ENCODE assay signal across 12 cellular contexts in genomic region chr11:126431401-126432064, GRCh38.
DNase-seq lines count a peak whose midpoint lies in the region; ATAC-seq and TF ChIP-seq lines count a peak whose summit lies in the region.
"Had no signal": no experiment of that assay in that cellular context is flagged by ENCODE, and none has a peak within 500 bp of the region (broad histone marks: within the 10 kb centered on the region; RNA-seq: fewer than 3 reads in every experiment).

No MANE protein-coding gene starts in this region.

- intact Hi-C loops in CD8-positive, alpha-beta T cell (cut with DNase I, micrococcal nuclease): no loop called here

- no peak for TF ChIP-seq EP300 in tibial nerve (IDR thresholded peaks at IDR 0.05)

- H3K9me3 Mint-ChIP-seq in chondrocyte (ENCODE audit: low read depth): no peaks in the 10 kb centered on the region
- H3K9me3 Mint-ChIP-seq in CD8-positive, alpha-beta T cell: no peaks in the 10 kb centered on the region
- H3K9me3 Mint-ChIP-seq: T-helper 2 cell treated with Interferon-gamma antibody and Interleukin-4, amounts not matched to agents 5 μg/mL and 100 μg/mL, for 36 hours had no signal

- H3K27me3 ChIP-seq in liver (ENCODE audit: control insufficient read depth in 4 of 4, insufficient read depth in 4 of 4, low read length in 3 of 4): no peaks in the 10 kb centered on the region
- H3K27me3 ChIP-seq in tibial nerve: no peaks in the 10 kb centered on the region
- H3K27me3 ChIP-seq in CD8-positive, alpha-beta T cell (ENCODE audit: insufficient read depth, low read length): no peaks in the 10 kb centered on the region

- TF ChIP-seq POLR2A in tibial nerve (IDR thresholded peaks at IDR 0.05): no peak

- ATAC-seq in HG03095 (IDR thresholded peaks at IDR 0.05; ENCODE audit: unreplicated experiment) (no peak), HG02798 (IDR thresholded peaks at IDR 0.05; ENCODE audit: poor library complexity, unreplicated experiment) (no peak)
- ATAC-seq in CD8-positive, alpha-beta T cell: no peak
- ATAC-seq: GM12878 had no signal

- DNase-seq in HT-29 (ENCODE audit: low spot score) (peak; percentile 97), chondrocyte (ENCODE audit: low spot score) (no peak), tibial nerve (ENCODE audit: low spot score in 2 of 2) (peak in 1 of 2 donors; percentile 41)
- no peak for DNase-seq in CD8-positive, alpha-beta T cell
- DNase-seq in activated T-cell treated with anti-CD3 and anti-CD28 coated beads, Interleukin-2, amount 50 U/mL, for 1 hour: no peak
- DNase-seq: activated naive CD4-positive, alpha-beta T cell treated with anti-CD3 and anti-CD28 coated beads, Interleukin-2, amount 50 U/mL, for 16 hours; NCI-H187 treated with DMSO at 0.1 percent for 48 hours had no signal

- H3K27ac Mint-ChIP-seq in chondrocyte (ENCODE audit: unreplicated experiment): peak overlapping the region; percentile 92
- H3K27ac Mint-ChIP-seq in CD8-positive, alpha-beta T cell: no peak overlapping the region
- H3K27ac Mint-ChIP-seq: T-helper 2 cell treated with Interferon-gamma antibody and Interleukin-4, amounts not matched to agents 5 μg/mL and 100 μg/mL, for 36 hours had no signal

- H3K36me3 ChIP-seq in liver (ENCODE audit: control insufficient read depth in 4 of 4, insufficient read depth in 3 of 4, low read depth in 1 of 4, low read length in 3 of 4): no peaks in the 10 kb centered on the region
- H3K36me3 ChIP-seq in tibial nerve: no peaks in the 10 kb centered on the region
- no peaks in the 10 kb centered on the region for H3K36me3 ChIP-seq in CD8-positive, alpha-beta T cell (ENCODE audit: insufficient read depth, low read length)

- H3K9me3 ChIP-seq in liver (ENCODE audit: control insufficient read depth in 4 of 4, low read length in 3 of 4) (no peaks in the 10 kb centered on the region), tibial nerve (no peaks in the 10 kb centered on the region)
- no peaks in the 10 kb centered on the region for H3K9me3 ChIP-seq in CD8-positive, alpha-beta T cell (ENCODE audit: low read length)

- WGBS in liver: 86% methylated on average over 23 of the region's 23 CpGs
- WGBS in tibial nerve, 2 donors: 66 to 71% methylated on average over 23 of the region's 23 CpGs

- CTCF ChIA-PET in CD8-positive, alpha-beta T cell (lab: Charles Lee): interaction anchor here (1.3 to 2.5 kb wide), 2 partner anchors 9 to 49 kb away, joined by 4 to 12 read pairs; no protein-coding TSS in a partner anchor

- TF ChIP-seq CTCF in chondrocyte (IDR thresholded peaks at IDR 0.05): no peak
- no peak for TF ChIP-seq CTCF in liver (IDR thresholded peaks at IDR 0.05; ENCODE audit: low read depth, low read length, missing input control)
- TF ChIP-seq CTCF in tibial nerve (IDR thresholded peaks at IDR 0.05): no peak
- no peak for TF ChIP-seq CTCF in CD8-positive, alpha-beta T cell (IDR thresholded peaks at IDR 0.05)

- no peak for TF ChIP-seq RAD21 in liver (IDR thresholded peaks at IDR 0.05)

- H3K9ac ChIP-seq in liver (ENCODE audit: low read depth in 1 of 2, low read length in 2 of 2): no peak overlapping the region

- no peak overlapping the region for H3K4me3 ChIP-seq in liver (ENCODE audit: low read depth in 1 of 3, low read length in 3 of 3)
- no peak overlapping the region for H3K4me3 ChIP-seq in tibial nerve
- no peak overlapping the region for H3K4me3 ChIP-seq in CD8-positive, alpha-beta T cell (ENCODE audit: low read depth, low read length)
- H3K4me3 ChIP-seq: GM12878 had no signal

- peaks cover 34% of the 10 kb centered on the region for H3K4me1 Mint-ChIP-seq in chondrocyte (ENCODE audit: low read depth)
- H3K4me1 Mint-ChIP-seq in CD8-positive, alpha-beta T cell (ENCODE audit: low read depth): no peaks in the 10 kb centered on the region

- no peak overlapping the region for H3K4me3 Mint-ChIP-seq in chondrocyte (ENCODE audit: unreplicated experiment)
- no peak overlapping the region for H3K4me3 Mint-ChIP-seq in CD8-positive, alpha-beta T cell
- H3K4me3 Mint-ChIP-seq: T-helper 2 cell treated with Interferon-gamma antibody and Interleukin-4, amounts not matched to agents 5 μg/mL and 100 μg/mL, for 36 hours had no signal

- H3K27ac ChIP-seq in liver (ENCODE audit: low read depth in 1 of 2, low read length in 2 of 2) (peak overlapping the region; percentile 19 to 51), tibial nerve (peak overlapping the region in 3 of 4 donors; percentile 63 to 79 (median 73))
- H3K27ac ChIP-seq in CD8-positive, alpha-beta T cell (ENCODE audit: low read depth, low read length): no peak overlapping the region

- no peaks in the 10 kb centered on the region for H3K27me3 Mint-ChIP-seq in chondrocyte (ENCODE audit: low read depth)
- no peaks in the 10 kb centered on the region for H3K27me3 Mint-ChIP-seq in CD8-positive, alpha-beta T cell (ENCODE audit: low read depth)

- peaks cover 2% of the 10 kb centered on the region for H3K36me3 Mint-ChIP-seq in chondrocyte (ENCODE audit: low read depth)
- no peaks in the 10 kb centered on the region for H3K36me3 Mint-ChIP-seq in CD8-positive, alpha-beta T cell

- H3K4me1 ChIP-seq in liver (ENCODE audit: control insufficient read depth in 4 of 4, insufficient read depth in 4 of 4, low read length in 3 of 4) (peaks cover 0 to 3% (median 2%) of the 10 kb centered on the region in 4 donors), tibial nerve (peaks cover 0 to 56% (median 14%) of the 10 kb centered on the region in 4 donors)
- no peaks in the 10 kb centered on the region for H3K4me1 ChIP-seq in CD8-positive, alpha-beta T cell (ENCODE audit: insufficient read depth, low read length)

- POLR2A ChIA-PET in CD8-positive, alpha-beta T cell (lab: Charles Lee): no interaction called here

TF ChIP-seq in liver, 16 proteins besides CTCF, POLR2A, EP300 and RAD21:
- TF ChIP-seq TAF1 (conservative IDR thresholded peaks at IDR 0.05) (no peak), SP1 (IDR thresholded peaks at IDR 0.05) (peak; percentile 13)
